21 cellular contexts compared by ENCODE assay signal in the genomic region with DNA sequence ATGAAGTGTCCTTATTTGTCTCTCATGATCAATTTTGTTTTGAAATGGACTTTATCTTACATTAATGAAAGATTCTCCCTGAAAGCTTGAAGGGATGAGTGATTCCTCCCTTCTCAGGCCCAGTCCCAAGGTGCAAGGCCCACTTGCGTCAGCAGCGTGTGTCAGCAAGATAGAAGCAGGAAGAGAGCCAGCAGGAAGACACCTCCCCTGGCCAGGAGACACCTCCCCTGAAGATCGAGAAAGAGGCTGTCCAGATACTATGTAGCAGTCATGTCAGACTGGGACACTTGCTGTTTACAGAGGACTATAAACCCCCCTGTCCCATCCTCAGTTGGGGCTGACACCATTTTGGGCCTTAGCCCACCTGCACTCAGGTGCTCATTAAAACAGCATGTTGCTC. TPM values are rescaled to one million over a fixed set of nuclear protein-coding genes. Genes with fewer than 3 reads are reported as not detected.
"Had no signal": no experiment of that assay in that cellular context is flagged by ENCODE, and none has a peak within 500 bp of the region (broad histone marks: within the 10 kb centered on the region; RNA-seq: fewer than 3 reads in every experiment).

No MANE protein-coding gene starts in this region.

- H3K9me3 ChIP-seq: SJCRH30 had no signal

- DNase-seq: Karpas-422, KG1, MM.1S, NCI-H1092 treated with DMSO at 0.1 percent for 48 hours, NCI-H1436, NCI-H187, NCI-H2029, NCI-H2081 treated with DMSO at 0.1 percent for 48 hours, NCI-H2171, NCI-H226, NCI-H446, NCI-H510A, NCI-H524 treated with DMSO at 0.1 percent for 48 hours, NCI-H69, NCI-H774, SHP77 treated with DMSO at 0.1 percent for 48 hours, SJCRH30 had no signal

- H3K36me3 ChIP-seq: SJCRH30 had no signal

- ATAC-seq: Panc1, Right ventricle myocardium inferior, SK-N-SH treated with all-trans-retinoic acid at 6 μM for 48 hours had no signal

- H3K27me3 ChIP-seq: SJCRH30 had no signal

- H3K4me3 ChIP-seq: SJCRH30 had no signal

- H3K27ac ChIP-seq: SJCRH30 had no signal

RNA-seq across cellular contexts. Expression of gene FBXO15, which starts 39.0 kb away (rescaled TPM):
- total RNA-seq: HT-29, Right ventricle myocardium inferior had no signal
